Comparison of ENCODE assay signal across 13 cellular contexts in genomic region chr14:95547626-95548327, GRCh38. TPM values are rescaled to one million over a fixed set of nuclear protein-coding genes. Genes with fewer than 3 reads are reported as not detected.
A peak's percentile ranks its signal among the peaks of the same experiment; 100 is the strongest.
DNase-seq lines count a peak whose midpoint lies in the region; ATAC-seq and TF ChIP-seq lines count a peak whose summit lies in the region.
"Had no signal": no experiment of that assay in that cellular context is flagged by ENCODE, and none has a peak within 500 bp of the region (broad histone marks: within the 10 kb centered on the region; RNA-seq: fewer than 3 reads in every experiment).

No MANE protein-coding gene starts in this region.

- no peaks in the 10 kb centered on the region for H3K27me3 Mint-ChIP-seq in WTC11 (ENCODE audit: low read depth)
- H3K27me3 Mint-ChIP-seq: activated naive CD4-positive, alpha-beta T cell treated with anti-CD3 and anti-CD28 coated beads, Interleukin-2, amount 10 ng/mL, durations not matched to agents 7 days and 5 days; effector memory CD8-positive, alpha-beta T cell had no signal

- H3K4me3 ChIP-seq in smooth muscle cell (no peak overlapping the region), Karpas-422 (ENCODE audit: low read length) (no peak overlapping the region)

- H2AFZ ChIP-seq in smooth muscle cell (ENCODE audit: low read depth) (no peak overlapping the region), Karpas-422 (ENCODE audit: low read length) (no peak overlapping the region)

- H3K4me2 ChIP-seq in smooth muscle cell (no peak overlapping the region), Karpas-422 (ENCODE audit: low read depth, low read length, poor library complexity, severe bottlenecking) (no peak overlapping the region)

- H3K4me1 ChIP-seq in foreskin keratinocyte (peaks cover 14% of the 10 kb centered on the region), smooth muscle cell (ENCODE audit: low read depth) (peaks cover 11% of the 10 kb centered on the region), Karpas-422 (ENCODE audit: low read length) (no peaks in the 10 kb centered on the region)

- H3K9me2 ChIP-seq in Karpas-422 (replicated peaks; ENCODE audit: insufficient read depth, low read length): no peaks in the 10 kb centered on the region

- H3K36me3 ChIP-seq in smooth muscle cell (ENCODE audit: low read depth) (no peaks in the 10 kb centered on the region), Karpas-422 (ENCODE audit: insufficient read depth, low read length) (no peaks in the 10 kb centered on the region)

- TF ChIP-seq CTCF in WTC11 (IDR thresholded peaks at IDR 0.05): no peak
- no peak for TF ChIP-seq CTCF in foreskin keratinocyte (conservative IDR thresholded peaks at IDR 0.05)
- no peak for TF ChIP-seq CTCF in smooth muscle cell (IDR thresholded peaks at IDR 0.05; ENCODE audit: borderline replicate concordance, insufficient read depth, poor library complexity, severe bottlenecking)

- peak; percentile 11 for DNase-seq in HT-29 (ENCODE audit: low spot score)
- no peak for DNase-seq in WTC11 (ENCODE audit: low spot score)
- DNase-seq in foreskin keratinocyte: peak in 1 of 2 donors; percentile 63
- DNase-seq in smooth muscle cell (lab: John Stamatoyannopoulos, UW; ENCODE audit: unreplicated experiment): no peak
- DNase-seq in Karpas-422: no peak
- DNase-seq in NCI-H446 (lab: John Stamatoyannopoulos, UW): no peak
- DNase-seq: activated CD4-positive, alpha-beta T cell treated with anti-CD3 and anti-CD28 coated beads, Interleukin-2, amount 50 U/mL, for 48 hours; activated naive CD4-positive, alpha-beta T cell treated with anti-CD3 and anti-CD28 coated beads, Interleukin-2, amount 10 ng/mL, durations not matched to agents 7 days and 5 days; DMS79 treated with DMSO at 0.1 percent for 48 hours; effector memory CD8-positive, alpha-beta T cell; stimulated activated CD4-positive, alpha-beta T cell treated with anti-CD3 and anti-CD28 coated beads, Interleukin-2, amount 100 ng/mL, for 24 hours had no signal

- 62% methylated on average over 14 of the region's 14 CpGs for WGBS in smooth muscle cell (ENCODE audit: low lambda C conversion rate)

- H3K9me3 Mint-ChIP-seq in WTC11: peaks cover 11% of the 10 kb centered on the region
- H3K9me3 Mint-ChIP-seq: activated naive CD4-positive, alpha-beta T cell treated with anti-CD3 and anti-CD28 coated beads, Interleukin-2, amount 10 ng/mL, durations not matched to agents 7 days and 5 days; effector memory CD8-positive, alpha-beta T cell had no signal

- H3K4me1 Mint-ChIP-seq in WTC11: peaks cover 16% of the 10 kb centered on the region

- H3F3A ChIP-seq in smooth muscle cell (ENCODE audit: low read depth): peaks cover 17% of the 10 kb centered on the region

- peak; percentile 78 for ATAC-seq in WTC11
- peak; percentile 74 for ATAC-seq in foreskin keratinocyte
- ATAC-seq in GM18511 (IDR thresholded peaks at IDR 0.05; ENCODE audit: unreplicated experiment): no peak
- ATAC-seq: effector memory CD8-positive, alpha-beta T cell had no signal

- no peaks in the 10 kb centered on the region for H3K27me3 ChIP-seq in foreskin keratinocyte
- no peaks in the 10 kb centered on the region for H3K27me3 ChIP-seq in smooth muscle cell (ENCODE audit: low read depth)
- no peaks in the 10 kb centered on the region for H3K27me3 ChIP-seq in Karpas-422 (ENCODE audit: low read length)

- no peaks in the 10 kb centered on the region for H3K9me3 ChIP-seq in smooth muscle cell (replicated peaks; ENCODE audit: low read depth)
- no peaks in the 10 kb centered on the region for H3K9me3 ChIP-seq in Karpas-422 (ENCODE audit: low read length)

- H3K27ac ChIP-seq in foreskin keratinocyte (no peak overlapping the region), smooth muscle cell (ENCODE audit: low read depth) (peak overlapping the region; percentile 60), Karpas-422 (ENCODE audit: low read length) (no peak overlapping the region)

- peaks cover 19% of the 10 kb centered on the region for H3K36me3 Mint-ChIP-seq in WTC11

- H3K9ac ChIP-seq in smooth muscle cell (ENCODE audit: low read depth) (no peak overlapping the region), Karpas-422 (ENCODE audit: low read length) (no peak overlapping the region)

- no peak overlapping the region for H3K4me3 Mint-ChIP-seq in WTC11
- H3K4me3 Mint-ChIP-seq: activated naive CD4-positive, alpha-beta T cell treated with anti-CD3 and anti-CD28 coated beads, Interleukin-2, amount 10 ng/mL, durations not matched to agents 7 days and 5 days; effector memory CD8-positive, alpha-beta T cell; nephron had no signal

- H4K20me1 ChIP-seq in smooth muscle cell (ENCODE audit: low read depth) (peaks cover 17% of the 10 kb centered on the region), Karpas-422 (ENCODE audit: insufficient read depth, low read depth, low read length) (peaks cover 22% of the 10 kb centered on the region)

- no peak overlapping the region for H3K27ac Mint-ChIP-seq in WTC11
- H3K27ac Mint-ChIP-seq: activated naive CD4-positive, alpha-beta T cell treated with anti-CD3 and anti-CD28 coated beads, Interleukin-2, amount 10 ng/mL, durations not matched to agents 7 days and 5 days; nephron had no signal

- POLR2A ChIA-PET in WTC11 (lab: Charles Lee): no interaction called here

- peaks cover 1% of the 10 kb centered on the region for H3K79me2 ChIP-seq in smooth muscle cell (ENCODE audit: low read depth)
- peaks cover 11% of the 10 kb centered on the region for H3K79me2 ChIP-seq in Karpas-422 (ENCODE audit: low read length)

- CTCF ChIA-PET in WTC11 (lab: Charles Lee): interaction anchor here (0.8 to 3.3 kb wide), 2 partner anchors 21 to 95 kb away, joined by 3 to 11 read pairs; no protein-coding TSS in a partner anchor

TF ChIP-seq in WTC11, 78 proteins besides CTCF, POLR2A, EP300 and RAD21:
- TF ChIP-seq ZNF219 (CRISPR knock-in tag; IDR thresholded peaks at IDR 0.05; ENCODE audit: borderline replicate concordance) (no peak), ZMAT4 (CRISPR knock-in tag; IDR thresholded peaks at IDR 0.05) (no peak), FOXP4 (CRISPR knock-in tag; IDR thresholded peaks at IDR 0.05) (no peak), GABPB1 (CRISPR knock-in tag; IDR thresholded peaks at IDR 0.05) (no peak; the same call in 1 of the 2 replicates), SOX15 (CRISPR knock-in tag; IDR thresholded peaks at IDR 0.05) (no peak), SMAD3 (CRISPR knock-in tag; IDR thresholded peaks at IDR 0.05; ENCODE audit: borderline replicate concordance) (no peak), GTF2I (CRISPR knock-in tag; conservative IDR thresholded peaks at IDR 0.05) (no peak), FOXK1 (CRISPR knock-in tag; IDR thresholded peaks at IDR 0.05) (no peak), MLX (CRISPR knock-in tag; IDR thresholded peaks at IDR 0.05) (no peak), E2F5 (CRISPR knock-in tag; IDR thresholded peaks at IDR 0.05) (no peak), CREM (CRISPR knock-in tag; IDR thresholded peaks at IDR 0.05) (no peak), ETV6 (CRISPR knock-in tag; IDR thresholded peaks at IDR 0.05) (no peak)
TF ChIP-seq in WTC11: peak in this region for 0.

RNA-seq across cellular contexts. Expression of gene GLRX5, which starts 12.9 kb away (rescaled TPM):
- total RNA-seq in HT-29 (2014; rRNA removed; shearing (Covaris generic)): 56.9 and 60.8 TPM in 2 replicates
- total RNA-seq in WTC11 (2021) (72.8 to 78.3 TPM (median 76.2 TPM) in 3 replicates), foreskin keratinocyte (47.8 and 48.6 TPM in 2 replicates), smooth muscle cell (42.4 and 53.5 TPM in 2 replicates)
- polyA plus RNA-seq in foreskin keratinocyte (70.0 and 70.4 TPM in 2 replicates), smooth muscle cell (79.8 and 84.3 TPM in 2 replicates)
- 69.7 and 74.6 TPM in 2 replicates for total RNA-seq in Karpas-422 (2014; rRNA removed; shearing (Covaris generic); ENCODE audit: low replicate concordance)

RNA-seq across cellular contexts. Expression of gene SYNE3, which starts 31.3 kb away (rescaled TPM):
- not detected in 2 replicates for total RNA-seq in HT-29 (2014; rRNA removed; shearing (Covaris generic))
- 0.21 to 0.34 TPM (median 0.24 TPM) in 3 replicates for total RNA-seq in WTC11 (2021)
- 5.7 and 7.7 TPM in 2 replicates for total RNA-seq in foreskin keratinocyte
- 1.2 and 1.3 TPM in 2 replicates for polyA plus RNA-seq in foreskin keratinocyte
- total RNA-seq in smooth muscle cell: 4.0 and 4.2 TPM in 2 replicates
- 2.7 and 4.1 TPM in 2 replicates for polyA plus RNA-seq in smooth muscle cell
- total RNA-seq in Karpas-422 (2014; rRNA removed; shearing (Covaris generic); ENCODE audit: low replicate concordance): 1.8 and 3.3 TPM in 2 replicates
